Comparison of ENCODE assay signal across 8 cellular contexts in genomic region chr7:45978010-45978681, GRCh38. TPM values are rescaled to one million over a fixed set of nuclear protein-coding genes. Genes with fewer than 3 reads are reported as not detected.
A peak's percentile ranks its signal among the peaks of the same experiment; 100 is the strongest.
DNase-seq lines count a peak whose midpoint lies in the region; ATAC-seq and TF ChIP-seq lines count a peak whose summit lies in the region.

No MANE protein-coding gene starts in this region.

- H4K20me1 ChIP-seq in GM23338 (replicated peaks; ENCODE audit: insufficient read depth) = no peaks in the 10 kb centered on the region

- H3K79me2 ChIP-seq in GM23338 (replicated peaks; ENCODE audit: insufficient read depth) = no peaks in the 10 kb centered on the region

- no peaks in the 10 kb centered on the region for H3K27me3 ChIP-seq in GM23338 (ENCODE audit: insufficient read depth)
- no peaks in the 10 kb centered on the region for H3K27me3 ChIP-seq in RWPE2 (ENCODE audit: insufficient read depth, poor library complexity, severe bottlenecking)

- ATAC-seq in GM23338 (peak; percentile 77), RWPE2 (ENCODE audit: low read depth) (peak; percentile 89)

- peak overlapping the region; percentile 9; the same call in 1 of the 2 replicates for H2AFZ ChIP-seq in GM23338

- peaks cover 3% of the 10 kb centered on the region; the same call in 1 of the 2 replicates for H3K9me2 ChIP-seq in GM23338 (ENCODE audit: insufficient read depth)

- 0 out of 2 replicates have a peak overlapping the region, but pooled peaks have one; percentile 15 for H3K4me2 ChIP-seq in GM23338

- peaks cover 4% of the 10 kb centered on the region for H3K4me1 ChIP-seq in GM23338 (ENCODE audit: insufficient read depth)
- peaks cover 21% of the 10 kb centered on the region for H3K4me1 ChIP-seq in RWPE2 (ENCODE audit: insufficient read depth, poor library complexity, severe bottlenecking)

- H3K4me3 Mint-ChIP-seq in GM23338 = no peak overlapping the region

- H3K4me3 ChIP-seq in GM23338 = no peak overlapping the region
- H3K4me3 ChIP-seq in RWPE2 (ENCODE audit: severe bottlenecking) = no peak overlapping the region
- peak overlapping the region; percentile 19 for H3K4me3 ChIP-seq in fibroblast of pulmonary artery (replicated peaks; ENCODE audit: low read depth, low read length)

- H3K36me3 ChIP-seq in GM23338 (ENCODE audit: insufficient read depth) = no peaks in the 10 kb centered on the region; the same call in 1 of the 2 replicates
- no peaks in the 10 kb centered on the region for H3K36me3 ChIP-seq in RWPE2 (ENCODE audit: low read depth)

- no peaks in the 10 kb centered on the region for H3F3A ChIP-seq in GM23338 (replicated peaks; ENCODE audit: low read depth)

- H3K27me3 Mint-ChIP-seq in GM23338 (ENCODE audit: insufficient read depth, low read depth, poor library complexity) = peaks cover 7% of the 10 kb centered on the region

- H3K36me3 Mint-ChIP-seq in GM23338 (ENCODE audit: low read depth) = peaks cover 11% of the 10 kb centered on the region; the same call in 2 of the 3 replicates

- H3K27ac Mint-ChIP-seq in GM23338 = peak overlapping the region; percentile 90

- TF ChIP-seq CTCF in GM23338 (conservative IDR thresholded peaks at IDR 0.05; ENCODE audit: low read depth in 2 of 2) = no peak
- no peak for TF ChIP-seq CTCF in RWPE2 (IDR thresholded peaks at IDR 0.05; ENCODE audit: poor library complexity, severe bottlenecking)
- no peak for TF ChIP-seq CTCF in fibroblast of pulmonary artery (IDR thresholded peaks at IDR 0.05; ENCODE audit: low read length, missing control alignments)

- H3K9me3 ChIP-seq in RWPE2 (ENCODE audit: severe bottlenecking) = no peaks in the 10 kb centered on the region

- H3K9me3 Mint-ChIP-seq in GM23338 = peaks cover 29% of the 10 kb centered on the region

- DNase-seq in AG08395 (ENCODE audit: low spot score) (peak; percentile 94), GM23338 (ENCODE audit: low spot score) (peak; percentile 41), RWPE2 (ENCODE audit: low spot score) (peak; percentile 85), fibroblast of pulmonary artery (ENCODE audit: low read depth) (peak; percentile 96), pulmonary artery endothelial cell (ENCODE audit: low read depth, low spot score) (peak; percentile 53), NCI-H1048 (lab: John Stamatoyannopoulos, UW) (no peak), DMS79 treated with DMSO at 0.1 percent for 48 hours (lab: John Stamatoyannopoulos, UW) (no peak)
- DNase-seq in activated effector memory CD4-positive, alpha-beta T cell treated with Interleukin-2 at 50 U/mL for 16 hours = no peak

- H3K4me1 Mint-ChIP-seq in GM23338 = peaks cover 11% of the 10 kb centered on the region

- H3K27ac ChIP-seq in GM23338 (ENCODE audit: low read depth) = peak overlapping the region; percentile 5; the same call in 1 of the 2 replicates
- peak overlapping the region; percentile 83 for H3K27ac ChIP-seq in RWPE2 (ENCODE audit: poor library complexity, severe bottlenecking)

TF ChIP-seq in GM23338, 12 proteins besides CTCF, POLR2A, EP300 and RAD21:
- TF ChIP-seq ETS1 (IDR thresholded peaks at IDR 0.05) (no peak), POLR2AphosphoS5 (IDR thresholded peaks at IDR 0.05; ENCODE audit: low read depth) (no peak)

RNA-seq across cellular contexts. Expression of gene IGFBP3, which starts 57.1 kb away (rescaled TPM):
- 8.2 and 11.2 TPM in 2 replicates for total RNA-seq in GM23338 (2014; rRNA removed; shearing (Covaris generic))
- 7.6 and 11.3 TPM in 2 replicates for polyA plus RNA-seq in GM23338 (2016; fragmentation: Nextera tagmentation; extraction: Ambion mirVana)
- 10.2 and 15.5 TPM in 2 replicates for total RNA-seq in pulmonary artery endothelial cell

Comparison
In these comparisons a context has a peak if more than half of its experiments do, and no peak if none do; other contexts are left out.
1. DNase-seq: peak in AG08395 (single experiment), GM23338 (single experiment), RWPE2 (single experiment), fibroblast of pulmonary artery (single experiment) and pulmonary artery endothelial cell (single experiment); none in activated effector memory CD4-positive, alpha-beta T cell treated with Interleukin-2 at 50 U/mL for 16 hours (single experiment), NCI-H1048 (single experiment) and DMS79 treated with DMSO at 0.1 percent for 48 hours (single experiment).